In genomic region chr14:21204167-21205025, GRCh38 we compare ENCODE assay signal across 16 cellular contexts. TPM values are rescaled to one million over a fixed set of nuclear protein-coding genes. Genes with fewer than 3 reads are reported as not detected.
DNase-seq lines count a peak whose midpoint lies in the region; ATAC-seq and TF ChIP-seq lines count a peak whose summit lies in the region.
"Had no signal": no experiment of that assay in that cellular context is flagged by ENCODE, and none has a peak within 500 bp of the region (broad histone marks: within the 10 kb centered on the region; RNA-seq: fewer than 3 reads in every experiment).

No MANE protein-coding gene starts in this region.

- no peak for TF ChIP-seq POLR2A in upper lobe of left lung (IDR thresholded peaks at IDR 0.05)

- ATAC-seq in left lobe of liver (peak; percentile 3), upper lobe of left lung (ENCODE audit: low FRiP score in 2 of 2) (peak; percentile 15 to 60), GM21737 (IDR thresholded peaks at IDR 0.05; ENCODE audit: unreplicated experiment) (no peak)

- DNase-seq in cardiac muscle cell (ENCODE audit: low read depth in 1 of 2, low spot score in 1 of 2) (no peak), cardiac septum (ENCODE audit: low spot score) (no peak), NAMALWA (ENCODE audit: low spot score) (peak; percentile 23), left lobe of liver (ENCODE audit: low spot score) (no peak), upper lobe of left lung (no peak), mesenteric fat pad (ENCODE audit: low spot score) (no peak), NOMO-1 treated with DMSO at 0.1 percent for 48 hours (lab: John Stamatoyannopoulos, UW; ENCODE audit: unreplicated experiment) (no peak)
- DNase-seq: activated naive CD4-positive, alpha-beta T cell treated with Interleukin-2 at 50 U/mL for 16 hours; MG63; SHP77 treated with DMSO at 0.1 percent for 48 hours; stimulated activated CD4-positive, alpha-beta T cell treated with anti-CD3 and anti-CD28 coated beads, Interleukin-12 subunit alpha, Interleukin-12 subunit beta, amount 100 ng/mL, for 4 hours had no signal

- TF ChIP-seq EP300 in upper lobe of left lung (IDR thresholded peaks at IDR 0.05) = no peak

- no peaks in the 10 kb centered on the region for H3K27me3 ChIP-seq in cardiac muscle cell
- no peaks in the 10 kb centered on the region for H3K27me3 ChIP-seq in upper lobe of left lung
- H3K27me3 ChIP-seq: MG63, suprapubic skin had no signal

- no peak overlapping the region for H3K4me3 ChIP-seq in cardiac muscle cell
- no peak overlapping the region for H3K4me3 ChIP-seq in upper lobe of left lung
- H3K4me3 ChIP-seq: MG63, suprapubic skin had no signal

- H3K4me1 ChIP-seq in cardiac muscle cell (ENCODE audit: low read depth) (peaks cover 7% of the 10 kb centered on the region), upper lobe of left lung (peaks cover 0 to 30% (median 9%) of the 10 kb centered on the region in 4 donors)
- H3K4me1 ChIP-seq: suprapubic skin had no signal

- H3K9me3 ChIP-seq in cardiac muscle cell (ENCODE audit: low read depth) = no peaks in the 10 kb centered on the region
- H3K9me3 ChIP-seq in upper lobe of left lung = no peaks in the 10 kb centered on the region
- H3K9me3 ChIP-seq: MG63, suprapubic skin had no signal

- H3K27ac ChIP-seq in cardiac muscle cell (peak overlapping the region; percentile 63), upper lobe of left lung (no peak overlapping the region)
- H3K27ac ChIP-seq: suprapubic skin had no signal

- H3K36me3 ChIP-seq in cardiac muscle cell = peaks cover 21% of the 10 kb centered on the region
- H3K36me3 ChIP-seq in upper lobe of left lung = peaks cover 7 to 40% (median 20%) of the 10 kb centered on the region in 4 donors

- no peak for TF ChIP-seq CTCF in cardiac muscle cell (IDR thresholded peaks at IDR 0.05; ENCODE audit: low read depth, low read length)
- TF ChIP-seq CTCF in upper lobe of left lung (IDR thresholded peaks at IDR 0.05) = no peak

- intact Hi-C loops in cardiac septum (cut with DNase I) = no loop called here

- WGBS in upper lobe of left lung, 2 donors = 77 to 83% methylated on average over 8 of the region's 8 CpGs

RNA-seq across cellular contexts. Expression of gene OR5AU1, which starts 48.5 kb away (rescaled TPM):
- total RNA-seq in cardiac muscle cell (not detected in 2 replicates), cardiac septum (not detected), left lobe of liver (not detected), upper lobe of left lung (not detected), mesenteric fat pad (not detected)
- polyA plus RNA-seq in cardiac muscle cell = not detected in 2 replicates
- total RNA-seq: activated CD8-positive, alpha-beta memory T cell treated with anti-CD3 and anti-CD28 coated beads for 36 hours; cerebellum; mononuclear cell; suprapubic skin had no signal
